1 cellular context compared by ENCODE assay signal in genomic region chr10:68331455-68332258, GRCh38.
TF ChIP-seq lines count a peak whose summit lies in the region.

HNRNPH3 (plus strand) TSS chr10:68332064; CDS start chr10:68337222, 5,158 bp downstream.

TF ChIP-seq in SK-N-SH, 30 proteins besides CTCF, POLR2A, EP300 and RAD21 (continued from another document):
- TF ChIP-seq, protein P1, sequence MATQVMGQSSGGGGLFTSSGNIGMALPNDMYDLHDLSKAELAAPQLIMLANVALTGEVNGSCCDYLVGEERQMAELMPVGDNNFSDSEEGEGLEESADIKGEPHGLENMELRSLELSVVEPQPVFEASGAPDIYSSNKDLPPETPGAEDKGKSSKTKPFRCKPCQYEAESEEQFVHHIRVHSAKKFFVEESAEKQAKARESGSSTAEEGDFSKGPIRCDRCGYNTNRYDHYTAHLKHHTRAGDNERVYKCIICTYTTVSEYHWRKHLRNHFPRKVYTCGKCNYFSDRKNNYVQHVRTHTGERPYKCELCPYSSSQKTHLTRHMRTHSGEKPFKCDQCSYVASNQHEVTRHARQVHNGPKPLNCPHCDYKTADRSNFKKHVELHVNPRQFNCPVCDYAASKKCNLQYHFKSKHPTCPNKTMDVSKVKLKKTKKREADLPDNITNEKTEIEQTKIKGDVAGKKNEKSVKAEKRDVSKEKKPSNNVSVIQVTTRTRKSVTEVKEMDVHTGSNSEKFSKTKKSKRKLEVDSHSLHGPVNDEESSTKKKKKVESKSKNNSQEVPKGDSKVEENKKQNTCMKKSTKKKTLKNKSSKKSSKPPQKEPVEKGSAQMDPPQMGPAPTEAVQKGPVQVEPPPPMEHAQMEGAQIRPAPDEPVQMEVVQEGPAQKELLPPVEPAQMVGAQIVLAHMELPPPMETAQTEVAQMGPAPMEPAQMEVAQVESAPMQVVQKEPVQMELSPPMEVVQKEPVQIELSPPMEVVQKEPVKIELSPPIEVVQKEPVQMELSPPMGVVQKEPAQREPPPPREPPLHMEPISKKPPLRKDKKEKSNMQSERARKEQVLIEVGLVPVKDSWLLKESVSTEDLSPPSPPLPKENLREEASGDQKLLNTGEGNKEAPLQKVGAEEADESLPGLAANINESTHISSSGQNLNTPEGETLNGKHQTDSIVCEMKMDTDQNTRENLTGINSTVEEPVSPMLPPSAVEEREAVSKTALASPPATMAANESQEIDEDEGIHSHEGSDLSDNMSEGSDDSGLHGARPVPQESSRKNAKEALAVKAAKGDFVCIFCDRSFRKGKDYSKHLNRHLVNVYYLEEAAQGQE (IDR thresholded peaks at IDR 0.05; ENCODE audit: low read depth, low read length) = peak; percentile 89
- no peak for TF ChIP-seq JUND (IDR thresholded peaks at IDR 0.05)
- TF ChIP-seq CHD2 (IDR thresholded peaks at IDR 0.05; ENCODE audit: low read length, partially characterized antibody) = peak; percentile 100
- no peak for TF ChIP-seq FOSL2 (IDR thresholded peaks at IDR 0.05; ENCODE audit: borderline replicate concordance, low read depth)
- peak; percentile 100 for TF ChIP-seq TAF1 (IDR thresholded peaks at IDR 0.05; ENCODE audit: borderline replicate concordance, low read depth, low read length)
- TF ChIP-seq MEF2A (IDR thresholded peaks at IDR 0.05; ENCODE audit: borderline replicate concordance, low read depth) = no peak
